1 cellular context compared by ENCODE assay signal in the genomic region with DNA sequence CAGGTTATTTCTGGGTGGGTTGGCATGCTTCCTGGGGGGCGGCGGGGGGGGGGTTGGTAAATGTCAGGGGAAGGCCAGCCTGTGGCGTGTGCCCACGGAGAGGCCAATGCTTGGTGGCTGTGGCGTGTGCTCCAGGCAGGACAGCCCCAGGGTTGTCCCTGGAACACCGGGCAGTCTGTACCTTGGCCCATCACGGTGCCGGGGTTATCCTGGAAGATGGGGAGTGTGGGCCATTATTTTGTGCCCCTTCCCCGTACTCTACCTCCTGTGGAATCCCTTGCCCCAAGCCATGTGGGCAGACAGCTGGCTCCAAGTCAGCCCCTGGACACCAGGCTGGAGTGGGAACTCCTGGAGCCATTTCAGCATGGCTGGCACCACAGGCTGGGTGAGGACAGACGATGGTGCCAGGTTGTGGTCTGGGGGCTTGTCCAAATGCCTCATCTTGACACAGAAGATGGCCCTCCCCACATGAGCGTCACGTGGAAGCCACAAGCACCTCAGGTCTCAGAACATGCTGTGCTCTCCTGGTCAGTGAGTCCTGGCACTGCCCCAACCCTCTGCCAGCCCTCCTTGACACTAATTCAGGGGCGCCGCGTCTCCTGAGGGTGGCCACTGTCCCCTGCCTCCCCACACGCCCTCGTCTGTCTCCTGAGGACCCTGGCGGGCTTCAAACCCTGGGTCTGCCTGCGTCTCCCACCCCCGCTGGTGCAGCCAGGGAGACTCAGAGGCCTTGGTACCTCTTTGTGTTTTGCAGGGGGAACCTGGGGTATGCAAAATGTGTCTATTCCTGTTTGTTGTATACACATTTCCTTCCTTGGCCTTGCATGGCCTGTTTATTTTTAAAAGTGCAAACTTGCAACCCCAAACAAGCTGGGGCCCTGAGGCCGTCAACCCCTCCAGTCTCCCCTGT.
TF ChIP-seq lines count a peak whose summit lies in the region.

No MANE protein-coding gene starts in this region.

TF ChIP-seq in GM12878, 131 proteins besides CTCF, POLR2A, EP300 and RAD21:
- TF ChIP-seq TCF12 (IDR thresholded peaks at IDR 0.05; ENCODE audit: low read depth, low read length) (no peak), SMAD5 (IDR thresholded peaks at IDR 0.05; ENCODE audit: low read depth) (no peak), NFIC (IDR thresholded peaks at IDR 0.05; ENCODE audit: low read depth, low read length) (no peak), MEF2A (IDR thresholded peaks at IDR 0.05; ENCODE audit: insufficient read depth, low read depth, low read length) (0 out of 2 replicates have a peak, but pooled peaks have one; percentile 15), POLR2AphosphoS2 (IDR thresholded peaks at IDR 0.05; ENCODE audit: low read depth, low read length) (peak; percentile 71; the same call in 1 of the 2 replicates), FOXK2 (IDR thresholded peaks at IDR 0.05) (no peak), BCLAF1 (IDR thresholded peaks at IDR 0.05) (no peak), NFXL1 (IDR thresholded peaks at IDR 0.05; ENCODE audit: borderline replicate concordance) (no peak), RCOR1 (conservative IDR thresholded peaks at IDR 0.05; ENCODE audit: low read depth, low read length) (no peak), SREBF2 (IDR thresholded peaks at IDR 0.05; ENCODE audit: low read length) (no peak), NFYA (IDR thresholded peaks at IDR 0.05; ENCODE audit: borderline replicate concordance, low read depth, low read length) (no peak), TBL1XR1 (IDR thresholded peaks at IDR 0.05; ENCODE audit: low read depth, low read length) (no peak), NBN (IDR thresholded peaks at IDR 0.05) (no peak), PAX8 (IDR thresholded peaks at IDR 0.05) (no peak), ESRRA (IDR thresholded peaks at IDR 0.05; ENCODE audit: low read length) (no peak)
- TF ChIP-seq, protein P1, sequence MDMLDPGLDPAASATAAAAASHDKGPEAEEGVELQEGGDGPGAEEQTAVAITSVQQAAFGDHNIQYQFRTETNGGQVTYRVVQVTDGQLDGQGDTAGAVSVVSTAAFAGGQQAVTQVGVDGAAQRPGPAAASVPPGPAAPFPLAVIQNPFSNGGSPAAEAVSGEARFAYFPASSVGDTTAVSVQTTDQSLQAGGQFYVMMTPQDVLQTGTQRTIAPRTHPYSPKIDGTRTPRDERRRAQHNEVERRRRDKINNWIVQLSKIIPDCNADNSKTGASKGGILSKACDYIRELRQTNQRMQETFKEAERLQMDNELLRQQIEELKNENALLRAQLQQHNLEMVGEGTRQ (IDR thresholded peaks at IDR 0.05; ENCODE audit: borderline replicate concordance, low read depth, low read length) = no peak
